Comparison of ENCODE assay signal across 8 cellular contexts in genomic region chr5:141196363-141196762, GRCh38. TPM values are rescaled to one million over a fixed set of nuclear protein-coding genes. Genes with fewer than 3 reads are reported as not detected.
"Had no signal": no experiment of that assay in that cellular context is flagged by ENCODE, and none has a peak within 500 bp of the region (broad histone marks: within the 10 kb centered on the region; RNA-seq: fewer than 3 reads in every experiment).

No MANE protein-coding gene starts in this region.

- ATAC-seq: GM23338 had no signal

- H3K4me2 ChIP-seq: GM23338 had no signal

- H3K4me3 ChIP-seq: GM23338 had no signal

- FAIRE-seq: H1, H54, HTR-8/SVneo had no signal

- H2AFZ ChIP-seq: GM23338 had no signal

- DNase-seq: H9, HCEC 1CT had no signal

RNA-seq across cellular contexts. Expression of gene PCDHB11, which starts 3.1 kb away (rescaled TPM):
- polyA plus RNA-seq: IgD-negative memory B cell had no signal

RNA-seq across cellular contexts. Expression of gene PCDHB10, which starts 4.2 kb away (rescaled TPM):
- total RNA-seq: HT-29 had no signal
- polyA plus RNA-seq: IgD-negative memory B cell had no signal

RNA-seq across cellular contexts. Expression of gene PCDHB12, which starts 12.2 kb away (rescaled TPM):
- polyA plus RNA-seq: IgD-negative memory B cell had no signal

RNA-seq across cellular contexts. Expression of gene PCDHB16, which starts 14.2 kb away (rescaled TPM):
- polyA plus RNA-seq: IgD-negative memory B cell had no signal
